Comparison of ENCODE assay signal across 10 cellular contexts in genomic region chr10:69181433-69181832, GRCh38. TPM values are rescaled to one million over a fixed set of nuclear protein-coding genes. Genes with fewer than 3 reads are reported as not detected.
A peak's percentile ranks its signal among the peaks of the same experiment; 100 is the strongest.
DNase-seq lines count a peak whose midpoint lies in the region; ATAC-seq and TF ChIP-seq lines count a peak whose summit lies in the region.
"Had no signal": no experiment of that assay in that cellular context is flagged by ENCODE, and none has a peak within 500 bp of the region (broad histone marks: within the 10 kb centered on the region; RNA-seq: fewer than 3 reads in every experiment).

No MANE protein-coding gene starts in this region.

- H3K27ac ChIP-seq in stomach = peak overlapping the region in 2 of 5 donors; percentile 88 to 91

- TF ChIP-seq CTCF in stomach (IDR thresholded peaks at IDR 0.05) = no peak

- CTCF ChIA-PET in activated CD8-positive, alpha-beta memory T cell treated with anti-CD3 and anti-CD28 coated beads, Interleukin-2, amount 10 ng/mL, durations not matched to agents 7 days and 5 days (lab: Charles Lee) = no interaction called here

- H3K9me3 ChIP-seq in stomach = no peaks in the 10 kb centered on the region
- H3K9me3 ChIP-seq: testis had no signal

- H3K27me3 ChIP-seq in stomach = no peaks in the 10 kb centered on the region
- H3K27me3 ChIP-seq: testis had no signal

- no peak for ATAC-seq in activated CD8-positive, alpha-beta memory T cell treated with anti-CD3 and anti-CD28 coated beads, Interleukin-2, amount 10 ng/mL, durations not matched to agents 7 days and 5 days
- ATAC-seq in activated T-helper 17 cell treated with anti-CD3 and anti-CD28 coated beads, Interleukin-2, amount 50 U/mL, for 72 hours (replicated peaks) = no peak
- ATAC-seq in HG02970 (IDR thresholded peaks at IDR 0.05; ENCODE audit: low FRiP score, unreplicated experiment) = no peak

- no peaks in the 10 kb centered on the region for H3K9me3 Mint-ChIP-seq in activated CD8-positive, alpha-beta memory T cell treated with anti-CD3 and anti-CD28 coated beads, Interleukin-2, amount 10 ng/mL, durations not matched to agents 7 days and 5 days (ENCODE audit: low read depth)
- H3K9me3 Mint-ChIP-seq in activated T-helper 17 cell treated with anti-CD3 and anti-CD28 coated beads, Interleukin-2, amount 50 U/mL, for 72 hours = no peaks in the 10 kb centered on the region
- no peaks in the 10 kb centered on the region for H3K9me3 Mint-ChIP-seq in immature natural killer cell

- no peak for TF ChIP-seq POLR2A in stomach (IDR thresholded peaks at IDR 0.05)

- intact Hi-C loops in stomach (cut with DNase I; ENCODE audit: low total_unique reads) = no loop called here

- peak overlapping the region; percentile 99 for H3K27ac Mint-ChIP-seq in activated CD8-positive, alpha-beta memory T cell treated with anti-CD3 and anti-CD28 coated beads, Interleukin-2, amount 10 ng/mL, durations not matched to agents 7 days and 5 days
- H3K27ac Mint-ChIP-seq in activated T-helper 17 cell treated with anti-CD3 and anti-CD28 coated beads, Interleukin-2, amount 50 U/mL, for 72 hours = peak overlapping the region; percentile 100
- H3K27ac Mint-ChIP-seq in immature natural killer cell = peak overlapping the region; percentile 99 to 100 (median 100)

- H3K4me1 Mint-ChIP-seq in activated CD8-positive, alpha-beta memory T cell treated with anti-CD3 and anti-CD28 coated beads, Interleukin-2, amount 10 ng/mL, durations not matched to agents 7 days and 5 days = peaks cover 57% of the 10 kb centered on the region
- H3K4me1 Mint-ChIP-seq in activated T-helper 17 cell treated with anti-CD3 and anti-CD28 coated beads, Interleukin-2, amount 50 U/mL, for 72 hours = peaks cover 23% of the 10 kb centered on the region
- H3K4me1 Mint-ChIP-seq in immature natural killer cell = peaks cover 54 to 73% of the 10 kb centered on the region in 2 donors

- DNase-seq in activated CD8-positive, alpha-beta memory T cell treated with anti-CD3 and anti-CD28 coated beads, Interleukin-2, amount 10 ng/mL, durations not matched to agents 7 days and 5 days = no peak
- no peak for DNase-seq in activated CD8-positive, alpha-beta memory T cell treated with anti-CD3 and anti-CD28 coated beads, Interleukin-2, amount 50 U/mL, for 4 hours
- DNase-seq in immature natural killer cell (no peak), stomach (no peak), NCI-H2029 (lab: John Stamatoyannopoulos, UW) (no peak)
- no peak for DNase-seq in stimulated activated naive CD4-positive, alpha-beta T cell (lab: John Stamatoyannopoulos, UW)
- DNase-seq: NCI-H2107, testis had no signal

- H3K4me3 ChIP-seq in stomach = peak overlapping the region; percentile 79 to 100 (median 84)

- peak overlapping the region; percentile 88 for H3K4me3 Mint-ChIP-seq in activated CD8-positive, alpha-beta memory T cell treated with anti-CD3 and anti-CD28 coated beads, Interleukin-2, amount 10 ng/mL, durations not matched to agents 7 days and 5 days
- peak overlapping the region; percentile 89 for H3K4me3 Mint-ChIP-seq in activated T-helper 17 cell treated with anti-CD3 and anti-CD28 coated beads, Interleukin-2, amount 50 U/mL, for 72 hours
- H3K4me3 Mint-ChIP-seq in immature natural killer cell = peak overlapping the region; percentile 94 to 98 (median 95)

- no peaks in the 10 kb centered on the region for H3K27me3 Mint-ChIP-seq in activated CD8-positive, alpha-beta memory T cell treated with anti-CD3 and anti-CD28 coated beads, Interleukin-2, amount 10 ng/mL, durations not matched to agents 7 days and 5 days
- no peaks in the 10 kb centered on the region for H3K27me3 Mint-ChIP-seq in activated T-helper 17 cell treated with anti-CD3 and anti-CD28 coated beads, Interleukin-2, amount 50 U/mL, for 72 hours
- H3K27me3 Mint-ChIP-seq in immature natural killer cell (ENCODE audit: low read depth in 3 of 3) = peaks cover 14 to 22% (median 18%) of the 10 kb centered on the region in 3 donors

- 47 to 66% (median 54%) methylated on average over 1 of the region's 1 CpG for WGBS in stomach, 5 donors

- H3K36me3 ChIP-seq in stomach = peaks cover 8 to 39% (median 38%) of the 10 kb centered on the region in 4 donors

- no peak for TF ChIP-seq EP300 in stomach (IDR thresholded peaks at IDR 0.05)

- H3K4me1 ChIP-seq in stomach = peaks cover 15 to 42% (median 35%) of the 10 kb centered on the region in 4 donors

- H3K36me3 Mint-ChIP-seq in activated CD8-positive, alpha-beta memory T cell treated with anti-CD3 and anti-CD28 coated beads, Interleukin-2, amount 10 ng/mL, durations not matched to agents 7 days and 5 days = peaks cover 7% of the 10 kb centered on the region
- peaks cover 51% of the 10 kb centered on the region for H3K36me3 Mint-ChIP-seq in activated T-helper 17 cell treated with anti-CD3 and anti-CD28 coated beads, Interleukin-2, amount 50 U/mL, for 72 hours (ENCODE audit: low read depth)
- H3K36me3 Mint-ChIP-seq in immature natural killer cell = peaks cover 5 to 9% (median 6%) of the 10 kb centered on the region in 3 donors

RNA-seq across cellular contexts. Expression of gene SUPV3L1, which starts 1.4 kb away (rescaled TPM):
- 10 to 100 TPM; 46.9 to 59.0 TPM for total RNA-seq in activated CD8-positive, alpha-beta memory T cell treated with anti-CD3 and anti-CD28 coated beads, Interleukin-2, amount 10 ng/mL, durations not matched to agents 7 days and 5 days
- total RNA-seq in activated T-helper 17 cell treated with anti-CD3 and anti-CD28 coated beads, Interleukin-2, amount 50 U/mL, for 72 hours = 10 to 100 TPM; 38.9 to 65.4 TPM
- 10 to 100 TPM; 15.0 to 30.4 (median 18.0) TPM for polyA plus RNA-seq in immature natural killer cell
- total RNA-seq in stomach = 100 to 1,000 TPM in 1 of 5 donors, 10 to 100 TPM in 4; 15.2 to 111 (median 38.5) TPM
- polyA plus RNA-seq in stomach = 10 to 100 TPM; 42.7 to 49.4 (median 48.3) TPM

RNA-seq across cellular contexts. Expression of gene HKDC1, which starts 38.7 kb away (rescaled TPM):
- total RNA-seq in activated CD8-positive, alpha-beta memory T cell treated with anti-CD3 and anti-CD28 coated beads, Interleukin-2, amount 10 ng/mL, durations not matched to agents 7 days and 5 days = 1 to 10 TPM in 1 of 2 experiments, under 1 TPM in 1; 0.61 to 2.7 TPM
- total RNA-seq in activated T-helper 17 cell treated with anti-CD3 and anti-CD28 coated beads, Interleukin-2, amount 50 U/mL, for 72 hours = under 1 TPM; 0.19 to 0.42 TPM
- polyA plus RNA-seq in immature natural killer cell (under 1 TPM in 1 of 3 donors, not detected in 2; 0.16 TPM), stomach (under 1 TPM; 0.10 to 0.19 (median 0.15) TPM)
- 1 to 10 TPM in 3 of 5 donors, under 1 TPM in 1, not detected in 1; 0.29 to 5.8 (median 2.6) TPM for total RNA-seq in stomach

RNA-seq across cellular contexts. Expression of gene VPS26A, which starts 57.5 kb away (rescaled TPM):
- 10 to 100 TPM; 53.6 to 58.1 TPM for total RNA-seq in activated CD8-positive, alpha-beta memory T cell treated with anti-CD3 and anti-CD28 coated beads, Interleukin-2, amount 10 ng/mL, durations not matched to agents 7 days and 5 days
- 10 to 100 TPM; 43.7 to 56.9 TPM for total RNA-seq in activated T-helper 17 cell treated with anti-CD3 and anti-CD28 coated beads, Interleukin-2, amount 50 U/mL, for 72 hours
- polyA plus RNA-seq in immature natural killer cell = 10 to 100 TPM; 43.8 to 70.1 (median 57.7) TPM
- 10 to 100 TPM; 28.8 to 69.6 (median 35.0) TPM for total RNA-seq in stomach
- 10 to 100 TPM; 22.6 to 37.3 (median 27.9) TPM for polyA plus RNA-seq in stomach
